1 cellular context compared by ENCODE assay signal in genomic region chr12:77438639-77439038, GRCh38.
TF ChIP-seq lines count a peak whose summit lies in the region.

No MANE protein-coding gene starts in this region.

TF ChIP-seq in K562, 482 proteins besides CTCF, POLR2A, EP300 and RAD21 (continued from another document):
- TF ChIP-seq ARID4B (CRISPR knock-in tag; IDR thresholded peaks at IDR 0.05) (no peak), ZNF197 (CRISPR knock-in tag; IDR thresholded peaks at IDR 0.05; ENCODE audit: low read depth) (no peak), ZNF780A (CRISPR knock-in tag; IDR thresholded peaks at IDR 0.05) (no peak), SMARCE1 (IDR thresholded peaks at IDR 0.05) (no peak), HOXB6 (CRISPR knock-in tag; IDR thresholded peaks at IDR 0.05; ENCODE audit: borderline replicate concordance) (no peak)
